ENCODE assay signal across 9 cellular contexts in the genomic region with DNA sequence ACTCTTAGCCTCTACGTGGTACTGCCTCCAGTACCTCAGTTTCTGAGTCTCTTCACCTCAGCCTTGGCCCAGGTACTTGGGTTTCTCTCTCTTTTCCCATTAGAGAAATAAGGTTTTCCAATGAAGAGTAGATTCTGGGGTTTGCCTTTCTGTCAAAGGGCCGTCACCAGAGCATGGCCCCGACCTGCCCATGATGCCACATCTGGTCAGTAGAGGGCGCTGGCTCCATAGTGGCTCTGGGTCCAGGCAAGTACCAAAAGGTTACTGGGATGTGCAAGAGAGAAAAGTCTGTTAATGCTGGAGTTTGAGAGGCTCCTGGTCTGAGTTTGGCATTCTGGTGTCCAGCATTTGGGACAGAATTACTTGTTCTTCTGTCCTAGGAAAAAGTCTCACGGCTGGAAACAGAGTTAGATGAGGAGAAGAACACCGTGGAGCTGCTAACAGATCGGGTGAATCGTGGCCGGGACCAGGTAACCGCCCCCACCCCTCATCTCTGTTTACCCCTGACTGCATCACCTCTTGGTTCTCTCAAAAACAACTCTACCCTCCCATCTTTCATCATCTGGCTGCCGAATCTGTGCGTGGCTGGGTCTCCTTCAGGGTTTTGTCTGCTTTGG. TPM values are rescaled to one million over a fixed set of nuclear protein-coding genes. Genes with fewer than 3 reads are reported as not detected.
DNase-seq lines count a peak whose midpoint lies in the region; ATAC-seq and TF ChIP-seq lines count a peak whose summit lies in the region.
"Had no signal": no experiment of that assay in that cellular context is flagged by ENCODE, and none has a peak within 500 bp of the region (broad histone marks: within the 10 kb centered on the region; RNA-seq: fewer than 3 reads in every experiment).

No MANE protein-coding gene starts in this region.

- no peaks in the 10 kb centered on the region for H3K36me3 ChIP-seq in SU-DHL-6 (ENCODE audit: low read length)
- H3K36me3 ChIP-seq in cardiac muscle cell: no peaks in the 10 kb centered on the region

- H3K27ac ChIP-seq in SU-DHL-6 (ENCODE audit: low read depth, low read length) (no peak overlapping the region), cardiac muscle cell (no peak overlapping the region)
- H3K27ac ChIP-seq: epithelial cell of prostate had no signal

- DNase-seq in ELR (ENCODE audit: low read depth) (peak; percentile 79), M059J (ENCODE audit: low read depth) (peak; percentile 71), cardiac muscle cell (ENCODE audit: low read depth in 1 of 2, low spot score in 1 of 2) (peak; percentile 77 to 79), retina (peak; percentile 72), HPDE6-E6E7 (ENCODE audit: extremely low spot score) (no peak)
- DNase-seq in activated naive CD8-positive, alpha-beta T cell treated with anti-CD3 and anti-CD28 coated beads for 36 hours: peak; percentile 75

- H3K4me3 ChIP-seq in SU-DHL-6 (ENCODE audit: insufficient read depth, low read length, poor library complexity, severe bottlenecking) (no peak overlapping the region), cardiac muscle cell (no peak overlapping the region)

- H3K9me3 ChIP-seq in SU-DHL-6 (ENCODE audit: insufficient read depth, low read length) (no peaks in the 10 kb centered on the region), cardiac muscle cell (ENCODE audit: low read depth) (no peaks in the 10 kb centered on the region)

- H3K4me3 Mint-ChIP-seq in activated naive CD8-positive, alpha-beta T cell treated with anti-CD3 and anti-CD28 coated beads for 36 hours: no peak overlapping the region

- no peaks in the 10 kb centered on the region for H3F3A ChIP-seq in SU-DHL-6 (ENCODE audit: insufficient read depth)

- H3K27ac Mint-ChIP-seq in activated naive CD8-positive, alpha-beta T cell treated with anti-CD3 and anti-CD28 coated beads for 36 hours: no peak overlapping the region

- TF ChIP-seq CTCF in SU-DHL-6 (IDR thresholded peaks at IDR 0.05; ENCODE audit: insufficient read depth, low read length, poor library complexity, severe bottlenecking) (peak; percentile 90), cardiac muscle cell (IDR thresholded peaks at IDR 0.05; ENCODE audit: low read depth, low read length) (peak; percentile 98)

- no peak overlapping the region for H2AFZ ChIP-seq in SU-DHL-6 (ENCODE audit: low read depth, low read length, severe bottlenecking)

- H3K4me2 ChIP-seq in SU-DHL-6 (ENCODE audit: low read depth, low read length, poor library complexity, severe bottlenecking): no peak overlapping the region

- no peaks in the 10 kb centered on the region for H3K27me3 ChIP-seq in SU-DHL-6 (ENCODE audit: low read length)
- H3K27me3 ChIP-seq in cardiac muscle cell: no peaks in the 10 kb centered on the region

- H3K4me1 ChIP-seq in cardiac muscle cell (ENCODE audit: low read depth): no peaks in the 10 kb centered on the region

- no peaks in the 10 kb centered on the region for H3K9me2 ChIP-seq in SU-DHL-6 (replicated peaks; ENCODE audit: insufficient read depth, low read length)

- no peaks in the 10 kb centered on the region for H3K79me2 ChIP-seq in SU-DHL-6 (ENCODE audit: insufficient read depth, low read length)

- no peak overlapping the region for H3K9ac ChIP-seq in SU-DHL-6 (ENCODE audit: low read length)

- no peak for ATAC-seq in HG02973 (IDR thresholded peaks at IDR 0.05; ENCODE audit: unreplicated experiment)

- H3K27me3 Mint-ChIP-seq in activated naive CD8-positive, alpha-beta T cell treated with anti-CD3 and anti-CD28 coated beads for 36 hours: no peaks in the 10 kb centered on the region

- H4K20me1 ChIP-seq in SU-DHL-6 (ENCODE audit: low read depth, low read length): no peaks in the 10 kb centered on the region

- peaks cover 3% of the 10 kb centered on the region for H3K4me1 Mint-ChIP-seq in activated naive CD8-positive, alpha-beta T cell treated with anti-CD3 and anti-CD28 coated beads for 36 hours

- no peaks in the 10 kb centered on the region for H3K36me3 Mint-ChIP-seq in activated naive CD8-positive, alpha-beta T cell treated with anti-CD3 and anti-CD28 coated beads for 36 hours

- H3K9me3 Mint-ChIP-seq in activated naive CD8-positive, alpha-beta T cell treated with anti-CD3 and anti-CD28 coated beads for 36 hours: no peaks in the 10 kb centered on the region

RNA-seq across cellular contexts. Expression of a gene that starts 5.3 kb away (rescaled TPM):
- 13.2 and 21.1 TPM in 2 replicates for total RNA-seq in M059J (2014; rRNA removed; shearing (Covaris generic))
- 1 to 10 TPM; 2.3 to 2.9 TPM for total RNA-seq in activated naive CD8-positive, alpha-beta T cell treated with anti-CD3 and anti-CD28 coated beads for 36 hours
- 7.0 TPM in 2 replicates for total RNA-seq in cardiac muscle cell
- 7.7 and 9.0 TPM in 2 replicates for polyA plus RNA-seq in cardiac muscle cell

RNA-seq across cellular contexts. Expression of a gene that starts 23.6 kb away (rescaled TPM):
- total RNA-seq in M059J (2014; rRNA removed; shearing (Covaris generic)): 0.52 and 1.5 TPM in 2 replicates
- total RNA-seq in activated naive CD8-positive, alpha-beta T cell treated with anti-CD3 and anti-CD28 coated beads for 36 hours: 1 to 10 TPM; 1.3 to 2.0 TPM
- total RNA-seq in cardiac muscle cell: 4.3 and 4.9 TPM in 2 replicates
- polyA plus RNA-seq in cardiac muscle cell: 1.2 and 2.0 TPM in 2 replicates
